Comparison of ENCODE assay signal across 1 cellular context in the genomic region with DNA sequence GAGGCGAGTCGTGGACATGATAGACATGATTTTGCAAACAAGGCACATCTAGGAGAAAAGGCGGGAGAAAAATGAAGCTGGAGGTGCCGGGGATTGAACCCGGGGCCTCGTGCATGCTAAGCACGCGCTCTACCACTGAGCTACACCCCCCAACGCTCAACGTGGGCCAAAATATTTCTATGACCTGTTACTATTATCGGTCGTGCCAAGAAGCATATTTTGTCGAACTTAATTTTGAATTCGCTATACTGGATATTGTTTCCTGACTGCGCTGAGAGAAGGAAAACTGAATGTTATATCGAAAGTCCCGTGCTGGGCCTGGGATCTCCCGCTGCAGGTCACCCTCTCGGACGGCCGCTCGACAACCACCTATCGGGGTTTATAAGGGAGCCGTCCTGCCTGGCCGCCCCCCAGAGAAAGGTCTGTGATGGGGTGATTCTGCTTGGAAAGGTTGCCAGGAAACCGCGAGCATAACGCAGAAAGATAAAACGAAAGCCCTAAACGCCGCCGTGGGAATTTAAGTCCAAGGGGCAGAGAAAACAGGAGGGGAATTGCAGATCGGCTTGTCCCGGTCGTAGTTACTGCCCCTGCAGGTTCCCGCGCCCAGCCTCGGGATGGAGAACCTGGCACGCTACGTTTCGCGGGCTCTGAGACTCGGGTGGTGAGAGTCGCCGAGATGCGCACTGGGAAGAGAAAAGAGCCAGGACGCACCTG.
TF ChIP-seq lines count a peak whose summit lies in the region.

No MANE protein-coding gene starts in this region.

TF ChIP-seq in HEK293, 187 proteins besides CTCF, POLR2A, EP300 and RAD21 (continued from another document):
- TF ChIP-seq ZNF518A (tag by site-specific recombination; conservative IDR thresholded peaks at IDR 0.05; ENCODE audit: low read depth), result 0 out of 2 replicates have a peak, but pooled peaks have one; percentile 12
- peak; percentile 54 for TF ChIP-seq YY1 (tag by site-specific recombination; IDR thresholded peaks at IDR 0.05)
- TF ChIP-seq ZNF658 (tag by site-specific recombination; IDR thresholded peaks at IDR 0.05), result no peak
- no peak for TF ChIP-seq ZNF362 (tag by site-specific recombination; IDR thresholded peaks at IDR 0.05)
- peak; percentile 81 for TF ChIP-seq ZNF324 (tag by site-specific recombination; IDR thresholded peaks at IDR 0.05)
- no peak for TF ChIP-seq ZNF214 (tag by site-specific recombination; IDR thresholded peaks at IDR 0.05; ENCODE audit: borderline replicate concordance)
- 0 out of 2 replicates have a peak, but pooled peaks have one; percentile 12 for TF ChIP-seq ZFHX2 (tag by site-specific recombination; conservative IDR thresholded peaks at IDR 0.05)
- TF ChIP-seq, protein P1, sequence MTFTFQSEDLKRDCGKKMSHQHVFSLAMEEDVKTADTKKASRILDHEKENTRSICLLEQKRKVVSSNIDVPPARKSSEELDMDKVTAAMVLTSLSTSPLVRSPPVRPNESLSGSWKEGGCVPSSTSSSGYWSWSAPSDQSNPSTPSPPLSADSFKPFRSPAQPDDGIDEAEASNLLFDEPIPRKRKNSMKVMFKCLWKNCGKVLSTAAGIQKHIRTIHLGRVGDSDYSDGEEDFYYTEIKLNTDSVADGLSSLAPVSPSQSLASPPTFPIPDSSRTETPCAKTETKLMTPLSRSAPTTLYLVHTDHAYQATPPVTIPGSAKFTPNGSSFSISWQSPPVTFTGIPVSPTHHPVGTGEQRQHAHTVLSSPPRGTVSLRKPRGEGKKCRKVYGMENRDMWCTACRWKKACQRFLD (tag by site-specific recombination; IDR thresholded peaks at IDR 0.05), result no peak
- TF ChIP-seq IKZF3 (tag by site-specific recombination; IDR thresholded peaks at IDR 0.05), result peak; percentile 86
- TF ChIP-seq SP7 (tag by site-specific recombination; IDR thresholded peaks at IDR 0.05), result peak; percentile 81
- peak; percentile 64; the same call in 1 of the 2 replicates for TF ChIP-seq ZNF561 (tag by site-specific recombination; IDR thresholded peaks at IDR 0.05; ENCODE audit: borderline replicate concordance)
